ENCODE assay signal across 16 cellular contexts in genomic region chr5:60727032-60727431, GRCh38.
"Had no signal": no experiment of that assay in that cellular context is flagged by ENCODE, and none has a peak within 500 bp of the region (broad histone marks: within the 10 kb centered on the region; RNA-seq: fewer than 3 reads in every experiment).

No MANE protein-coding gene starts in this region.

- ATAC-seq: activated CD4-positive, alpha-beta T cell treated with anti-CD3 and anti-CD28 coated beads for 36 hours; gastrocnemius medialis; heart left ventricle; left ventricle myocardium superior; mucosa of descending colon; stimulated activated naive B cell treated with anti-CD40 and anti-IgM and Interleukin-4, amounts not matched to agents 10 μg/mL and 1 μg/mL and 100 μg/mL, for 72 hours; WTC11 had no signal

- H3K27me3 ChIP-seq: dorsolateral prefrontal cortex, gastrocnemius medialis had no signal

- H3K36me3 ChIP-seq: gastrocnemius medialis, heart left ventricle, tibial artery had no signal

- H3K27ac ChIP-seq: dorsolateral prefrontal cortex, gastrocnemius medialis, heart left ventricle, tibial artery had no signal

- H3K4me1 ChIP-seq: gastrocnemius medialis, heart left ventricle, tibial artery had no signal

- FAIRE-seq: colon, urothelium cell line had no signal

- DNase-seq: activated CD4-positive, alpha-beta T cell treated with anti-CD3 and anti-CD28 coated beads for 36 hours; activated CD4-positive, alpha-beta T cell treated with anti-CD3 and anti-CD28 coated beads, Interleukin-2, amount 50 U/mL, for 48 hours; activated gamma-delta T cell treated with Interleukin-2 at 50 U/mL for 16 hours; caudate nucleus; dorsolateral prefrontal cortex; endodermal cell; gastrocnemius medialis; heart left ventricle; left ventricle myocardium superior; mucosa of descending colon; naive B cell; stimulated activated naive B cell treated with anti-CD40 and anti-IgM and Interleukin-4, amounts not matched to agents 10 μg/mL and 1 μg/mL and 100 μg/mL, for 72 hours; tibial artery had no signal

- H3K4me3 ChIP-seq: dorsolateral prefrontal cortex, gastrocnemius medialis, heart left ventricle, mucosa of descending colon, tibial artery had no signal

- H3K9me3 ChIP-seq: gastrocnemius medialis, heart left ventricle, mucosa of descending colon, tibial artery had no signal
